Comparison of ENCODE assay signal across 2 cellular contexts in the genomic region with DNA sequence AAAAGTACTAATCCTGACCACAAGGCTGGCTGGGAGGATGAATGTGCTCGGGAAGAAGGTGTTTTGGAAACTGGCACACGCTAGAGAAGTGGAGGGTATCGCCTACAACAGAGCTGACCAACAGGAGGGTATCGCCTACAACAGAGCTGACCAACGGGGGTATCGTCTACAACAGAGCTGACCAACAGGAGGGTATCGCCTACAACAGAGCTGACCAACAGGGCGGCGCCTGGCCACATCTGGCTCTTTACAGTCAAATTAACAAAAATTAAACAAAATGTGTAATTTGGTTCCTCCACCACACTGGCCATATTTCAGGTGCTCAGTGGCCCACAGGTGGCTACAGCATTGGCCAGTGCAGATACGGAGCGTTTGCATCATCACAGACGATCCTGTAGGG.
TF ChIP-seq lines count a peak whose summit lies in the region.

No MANE protein-coding gene starts in this region.

TF ChIP-seq in SK-N-SH, 30 proteins besides CTCF, POLR2A, EP300 and RAD21 (continued from another document):
- TF ChIP-seq, protein P1, sequence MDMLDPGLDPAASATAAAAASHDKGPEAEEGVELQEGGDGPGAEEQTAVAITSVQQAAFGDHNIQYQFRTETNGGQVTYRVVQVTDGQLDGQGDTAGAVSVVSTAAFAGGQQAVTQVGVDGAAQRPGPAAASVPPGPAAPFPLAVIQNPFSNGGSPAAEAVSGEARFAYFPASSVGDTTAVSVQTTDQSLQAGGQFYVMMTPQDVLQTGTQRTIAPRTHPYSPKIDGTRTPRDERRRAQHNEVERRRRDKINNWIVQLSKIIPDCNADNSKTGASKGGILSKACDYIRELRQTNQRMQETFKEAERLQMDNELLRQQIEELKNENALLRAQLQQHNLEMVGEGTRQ (IDR thresholded peaks at IDR 0.05; ENCODE audit: borderline replicate concordance, low read depth, low read length): no peak
- no peak for TF ChIP-seq REST (IDR thresholded peaks at IDR 0.05; ENCODE audit: low read depth, low read length)
- no peak for TF ChIP-seq GABPA (IDR thresholded peaks at IDR 0.05; ENCODE audit: low read depth)
- TF ChIP-seq MXI1 (IDR thresholded peaks at IDR 0.05; ENCODE audit: low read depth, low read length): no peak
- no peak for TF ChIP-seq PBX3 (IDR thresholded peaks at IDR 0.05)
- no peak for TF ChIP-seq JUND (IDR thresholded peaks at IDR 0.05)
- no peak for TF ChIP-seq RCOR1 (IDR thresholded peaks at IDR 0.05; ENCODE audit: low read length)

TF ChIP-seq in SK-N-SH treated with all-trans-retinoic acid at 6 μM for 48 hours, 23 proteins besides CTCF, POLR2A, EP300 and RAD21 (continued from another document):
- TF ChIP-seq, protein P2, sequence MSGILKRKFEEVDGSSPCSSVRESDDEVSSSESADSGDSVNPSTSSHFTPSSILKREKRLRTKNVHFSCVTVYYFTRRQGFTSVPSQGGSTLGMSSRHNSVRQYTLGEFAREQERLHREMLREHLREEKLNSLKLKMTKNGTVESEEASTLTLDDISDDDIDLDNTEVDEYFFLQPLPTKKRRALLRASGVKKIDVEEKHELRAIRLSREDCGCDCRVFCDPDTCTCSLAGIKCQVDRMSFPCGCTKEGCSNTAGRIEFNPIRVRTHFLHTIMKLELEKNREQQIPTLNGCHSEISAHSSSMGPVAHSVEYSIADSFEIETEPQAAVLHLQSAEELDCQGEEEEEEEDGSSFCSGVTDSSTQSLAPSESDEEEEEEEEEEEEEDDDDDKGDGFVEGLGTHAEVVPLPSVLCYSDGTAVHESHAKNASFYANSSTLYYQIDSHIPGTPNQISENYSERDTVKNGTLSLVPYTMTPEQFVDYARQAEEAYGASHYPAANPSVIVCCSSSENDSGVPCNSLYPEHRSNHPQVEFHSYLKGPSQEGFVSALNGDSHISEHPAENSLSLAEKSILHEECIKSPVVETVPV (CRISPR knock-in tag; IDR thresholded peaks at IDR 0.05): no peak
- TF ChIP-seq ISL1 (CRISPR knock-in tag; IDR thresholded peaks at IDR 0.05) (no peak), ARNTL (CRISPR knock-in tag; IDR thresholded peaks at IDR 0.05; ENCODE audit: borderline replicate concordance, low read depth) (no peak), TOX (CRISPR knock-in tag; IDR thresholded peaks at IDR 0.05; ENCODE audit: borderline replicate concordance) (no peak), TCF4 (CRISPR knock-in tag; IDR thresholded peaks at IDR 0.05; ENCODE audit: borderline replicate concordance) (no peak), ZC3H10 (CRISPR knock-in tag; IDR thresholded peaks at IDR 0.05) (no peak), CSDC2 (CRISPR knock-in tag; IDR thresholded peaks at IDR 0.05) (no peak), RARB (CRISPR knock-in tag; IDR thresholded peaks at IDR 0.05) (no peak), OSR1 (CRISPR knock-in tag; IDR thresholded peaks at IDR 0.05) (no peak)
- TF ChIP-seq, protein P3, sequence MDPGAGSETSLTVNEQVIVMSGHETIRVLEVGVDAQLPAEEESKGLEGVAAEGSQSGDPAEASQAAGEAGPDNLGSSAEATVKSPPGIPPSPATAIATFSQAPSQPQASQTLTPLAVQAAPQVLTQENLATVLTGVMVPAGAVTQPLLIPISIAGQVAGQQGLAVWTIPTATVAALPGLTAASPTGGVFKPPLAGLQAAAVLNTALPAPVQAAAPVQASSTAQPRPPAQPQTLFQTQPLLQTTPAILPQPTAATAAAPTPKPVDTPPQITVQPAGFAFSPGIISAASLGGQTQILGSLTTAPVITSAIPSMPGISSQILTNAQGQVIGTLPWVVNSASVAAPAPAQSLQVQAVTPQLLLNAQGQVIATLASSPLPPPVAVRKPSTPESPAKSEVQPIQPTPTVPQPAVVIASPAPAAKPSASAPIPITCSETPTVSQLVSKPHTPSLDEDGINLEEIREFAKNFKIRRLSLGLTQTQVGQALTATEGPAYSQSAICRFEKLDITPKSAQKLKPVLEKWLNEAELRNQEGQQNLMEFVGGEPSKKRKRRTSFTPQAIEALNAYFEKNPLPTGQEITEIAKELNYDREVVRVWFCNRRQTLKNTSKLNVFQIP (CRISPR knock-in tag; IDR thresholded peaks at IDR 0.05; ENCODE audit: borderline replicate concordance, low read depth): no peak
- TF ChIP-seq, protein P4, sequence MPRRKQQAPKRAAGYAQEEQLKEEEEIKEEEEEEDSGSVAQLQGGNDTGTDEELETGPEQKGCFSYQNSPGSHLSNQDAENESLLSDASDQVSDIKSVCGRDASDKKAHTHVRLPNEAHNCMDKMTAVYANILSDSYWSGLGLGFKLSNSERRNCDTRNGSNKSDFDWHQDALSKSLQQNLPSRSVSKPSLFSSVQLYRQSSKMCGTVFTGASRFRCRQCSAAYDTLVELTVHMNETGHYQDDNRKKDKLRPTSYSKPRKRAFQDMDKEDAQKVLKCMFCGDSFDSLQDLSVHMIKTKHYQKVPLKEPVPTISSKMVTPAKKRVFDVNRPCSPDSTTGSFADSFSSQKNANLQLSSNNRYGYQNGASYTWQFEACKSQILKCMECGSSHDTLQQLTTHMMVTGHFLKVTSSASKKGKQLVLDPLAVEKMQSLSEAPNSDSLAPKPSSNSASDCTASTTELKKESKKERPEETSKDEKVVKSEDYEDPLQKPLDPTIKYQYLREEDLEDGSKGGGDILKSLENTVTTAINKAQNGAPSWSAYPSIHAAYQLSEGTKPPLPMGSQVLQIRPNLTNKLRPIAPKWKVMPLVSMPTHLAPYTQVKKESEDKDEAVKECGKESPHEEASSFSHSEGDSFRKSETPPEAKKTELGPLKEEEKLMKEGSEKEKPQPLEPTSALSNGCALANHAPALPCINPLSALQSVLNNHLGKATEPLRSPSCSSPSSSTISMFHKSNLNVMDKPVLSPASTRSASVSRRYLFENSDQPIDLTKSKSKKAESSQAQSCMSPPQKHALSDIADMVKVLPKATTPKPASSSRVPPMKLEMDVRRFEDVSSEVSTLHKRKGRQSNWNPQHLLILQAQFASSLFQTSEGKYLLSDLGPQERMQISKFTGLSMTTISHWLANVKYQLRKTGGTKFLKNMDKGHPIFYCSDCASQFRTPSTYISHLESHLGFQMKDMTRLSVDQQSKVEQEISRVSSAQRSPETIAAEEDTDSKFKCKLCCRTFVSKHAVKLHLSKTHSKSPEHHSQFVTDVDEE (CRISPR knock-in tag; IDR thresholded peaks at IDR 0.05): no peak
